1 cellular context compared by ENCODE assay signal in the genomic region with DNA sequence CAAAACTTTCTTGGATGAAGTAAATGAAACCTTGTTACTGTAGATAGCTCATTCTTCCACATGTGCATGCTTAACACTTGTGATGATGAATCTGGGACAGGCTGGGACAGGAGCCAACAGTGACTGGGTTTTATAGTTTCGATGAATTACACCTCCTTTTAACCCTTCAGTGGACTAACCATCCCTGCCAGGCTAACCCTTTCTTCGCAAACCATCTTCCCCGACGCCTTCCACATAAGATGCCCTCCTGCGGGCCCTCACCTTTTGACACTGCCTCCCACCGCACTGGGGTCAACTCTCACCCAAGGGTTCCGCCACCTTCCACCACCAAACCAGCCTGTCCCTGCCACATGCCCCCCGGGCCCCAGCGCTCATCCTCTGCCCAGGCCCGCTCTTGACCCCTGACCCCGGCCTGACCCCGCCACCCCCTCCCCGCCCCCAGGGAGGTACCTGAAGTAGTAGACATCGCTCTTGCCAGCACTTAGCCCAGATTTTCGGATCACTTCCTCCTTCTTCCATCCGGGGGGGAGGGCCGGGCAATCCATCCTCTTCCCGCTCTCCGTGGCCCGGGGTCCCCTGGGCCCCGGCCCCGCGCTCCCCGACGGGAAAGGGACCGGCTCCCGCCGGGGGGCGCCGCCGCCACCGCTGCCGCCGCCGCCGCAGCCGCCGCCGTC.
TF ChIP-seq lines count a peak whose summit lies in the region.

No MANE protein-coding gene starts in this region.

TF ChIP-seq in GM23338, 12 proteins besides CTCF, POLR2A, EP300 and RAD21:
- TF ChIP-seq, protein P1, sequence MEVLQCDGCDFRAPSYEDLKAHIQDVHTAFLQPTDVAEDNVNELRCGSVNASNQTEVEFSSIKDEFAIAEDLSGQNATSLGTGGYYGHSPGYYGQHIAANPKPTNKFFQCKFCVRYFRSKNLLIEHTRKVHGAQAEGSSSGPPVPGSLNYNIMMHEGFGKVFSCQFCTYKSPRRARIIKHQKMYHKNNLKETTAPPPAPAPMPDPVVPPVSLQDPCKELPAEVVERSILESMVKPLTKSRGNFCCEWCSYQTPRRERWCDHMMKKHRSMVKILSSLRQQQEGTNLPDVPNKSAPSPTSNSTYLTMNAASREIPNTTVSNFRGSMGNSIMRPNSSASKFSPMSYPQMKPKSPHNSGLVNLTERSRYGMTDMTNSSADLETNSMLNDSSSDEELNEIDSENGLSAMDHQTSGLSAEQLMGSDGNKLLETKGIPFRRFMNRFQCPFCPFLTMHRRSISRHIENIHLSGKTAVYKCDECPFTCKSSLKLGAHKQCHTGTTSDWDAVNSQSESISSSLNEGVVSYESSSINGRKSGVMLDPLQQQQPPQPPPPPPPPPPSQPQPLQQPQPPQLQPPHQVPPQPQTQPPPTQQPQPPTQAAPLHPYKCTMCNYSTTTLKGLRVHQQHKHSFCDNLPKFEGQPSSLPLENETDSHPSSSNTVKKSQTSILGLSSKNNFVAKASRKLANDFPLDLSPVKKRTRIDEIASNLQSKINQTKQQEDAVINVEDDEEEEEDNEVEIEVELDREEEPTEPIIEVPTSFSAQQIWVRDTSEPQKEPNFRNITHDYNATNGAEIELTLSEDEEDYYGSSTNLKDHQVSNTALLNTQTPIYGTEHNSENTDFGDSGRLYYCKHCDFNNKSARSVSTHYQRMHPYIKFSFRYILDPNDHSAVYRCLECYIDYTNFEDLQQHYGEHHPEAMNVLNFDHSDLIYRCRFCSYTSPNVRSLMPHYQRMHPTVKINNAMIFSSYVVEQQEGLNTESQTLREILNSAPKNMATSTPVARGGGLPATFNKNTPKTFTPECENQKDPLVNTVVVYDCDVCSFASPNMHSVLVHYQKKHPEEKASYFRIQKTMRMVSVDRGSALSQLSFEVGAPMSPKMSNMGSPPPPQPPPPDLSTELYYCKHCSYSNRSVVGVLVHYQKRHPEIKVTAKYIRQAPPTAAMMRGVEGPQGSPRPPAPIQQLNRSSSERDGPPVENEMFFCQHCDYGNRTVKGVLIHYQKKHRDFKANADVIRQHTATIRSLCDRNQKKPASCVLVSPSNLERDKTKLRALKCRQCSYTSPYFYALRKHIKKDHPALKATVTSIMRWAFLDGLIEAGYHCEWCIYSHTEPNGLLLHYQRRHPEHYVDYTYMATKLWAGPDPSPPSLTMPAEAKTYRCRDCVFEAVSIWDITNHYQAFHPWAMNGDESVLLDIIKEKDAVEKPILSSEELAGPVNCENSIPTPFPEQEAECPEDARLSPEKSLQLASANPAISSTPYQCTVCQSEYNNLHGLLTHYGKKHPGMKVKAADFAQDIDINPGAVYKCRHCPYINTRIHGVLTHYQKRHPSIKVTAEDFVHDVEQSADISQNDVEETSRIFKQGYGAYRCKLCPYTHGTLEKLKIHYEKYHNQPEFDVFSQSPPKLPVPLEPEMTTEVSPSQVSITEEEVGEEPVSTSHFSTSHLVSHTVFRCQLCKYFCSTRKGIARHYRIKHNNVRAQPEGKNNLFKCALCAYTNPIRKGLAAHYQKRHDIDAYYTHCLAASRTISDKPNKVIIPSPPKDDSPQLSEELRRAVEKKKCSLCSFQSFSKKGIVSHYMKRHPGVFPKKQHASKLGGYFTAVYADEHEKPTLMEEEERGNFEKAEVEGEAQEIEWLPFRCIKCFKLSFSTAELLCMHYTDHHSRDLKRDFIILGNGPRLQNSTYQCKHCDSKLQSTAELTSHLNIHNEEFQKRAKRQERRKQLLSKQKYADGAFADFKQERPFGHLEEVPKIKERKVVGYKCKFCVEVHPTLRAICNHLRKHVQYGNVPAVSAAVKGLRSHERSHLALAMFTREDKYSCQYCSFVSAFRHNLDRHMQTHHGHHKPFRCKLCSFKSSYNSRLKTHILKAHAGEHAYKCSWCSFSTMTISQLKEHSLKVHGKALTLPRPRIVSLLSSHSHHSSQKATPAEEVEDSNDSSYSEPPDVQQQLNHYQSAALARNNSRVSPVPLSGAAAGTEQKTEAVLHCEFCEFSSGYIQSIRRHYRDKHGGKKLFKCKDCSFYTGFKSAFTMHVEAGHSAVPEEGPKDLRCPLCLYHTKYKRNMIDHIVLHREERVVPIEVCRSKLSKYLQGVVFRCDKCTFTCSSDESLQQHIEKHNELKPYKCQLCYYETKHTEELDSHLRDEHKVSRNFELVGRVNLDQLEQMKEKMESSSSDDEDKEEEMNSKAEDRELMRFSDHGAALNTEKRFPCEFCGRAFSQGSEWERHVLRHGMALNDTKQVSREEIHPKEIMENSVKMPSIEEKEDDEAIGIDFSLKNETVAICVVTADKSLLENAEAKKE (CRISPR knock-in tag; IDR thresholded peaks at IDR 0.05) = no peak
- TF ChIP-seq EZH2phosphoT487 (IDR thresholded peaks at IDR 0.05; ENCODE audit: unreplicated experiment) (no peak), NANOG (IDR thresholded peaks at IDR 0.05; ENCODE audit: borderline replicate concordance) (no peak), STAT1 (IDR thresholded peaks at IDR 0.05; ENCODE audit: unreplicated experiment) (no peak), POLR2AphosphoS5 (IDR thresholded peaks at IDR 0.05; ENCODE audit: low read depth) (no peak), CREB1 (CRISPR knock-in tag; IDR thresholded peaks at IDR 0.05; ENCODE audit: low read depth) (no peak), ZNF114 (CRISPR knock-in tag; IDR thresholded peaks at IDR 0.05) (no peak), EZH2 (IDR thresholded peaks at IDR 0.05; ENCODE audit: low read depth, unreplicated experiment) (no peak), JUNB (IDR thresholded peaks at IDR 0.05; ENCODE audit: unreplicated experiment) (no peak), ZNF331 (CRISPR knock-in tag; IDR thresholded peaks at IDR 0.05; ENCODE audit: low read depth) (no peak)
- TF ChIP-seq, protein P2, sequence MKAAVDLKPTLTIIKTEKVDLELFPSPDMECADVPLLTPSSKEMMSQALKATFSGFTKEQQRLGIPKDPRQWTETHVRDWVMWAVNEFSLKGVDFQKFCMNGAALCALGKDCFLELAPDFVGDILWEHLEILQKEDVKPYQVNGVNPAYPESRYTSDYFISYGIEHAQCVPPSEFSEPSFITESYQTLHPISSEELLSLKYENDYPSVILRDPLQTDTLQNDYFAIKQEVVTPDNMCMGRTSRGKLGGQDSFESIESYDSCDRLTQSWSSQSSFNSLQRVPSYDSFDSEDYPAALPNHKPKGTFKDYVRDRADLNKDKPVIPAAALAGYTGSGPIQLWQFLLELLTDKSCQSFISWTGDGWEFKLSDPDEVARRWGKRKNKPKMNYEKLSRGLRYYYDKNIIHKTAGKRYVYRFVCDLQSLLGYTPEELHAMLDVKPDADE (IDR thresholded peaks at IDR 0.05) = no peak
- TF ChIP-seq, protein P3, sequence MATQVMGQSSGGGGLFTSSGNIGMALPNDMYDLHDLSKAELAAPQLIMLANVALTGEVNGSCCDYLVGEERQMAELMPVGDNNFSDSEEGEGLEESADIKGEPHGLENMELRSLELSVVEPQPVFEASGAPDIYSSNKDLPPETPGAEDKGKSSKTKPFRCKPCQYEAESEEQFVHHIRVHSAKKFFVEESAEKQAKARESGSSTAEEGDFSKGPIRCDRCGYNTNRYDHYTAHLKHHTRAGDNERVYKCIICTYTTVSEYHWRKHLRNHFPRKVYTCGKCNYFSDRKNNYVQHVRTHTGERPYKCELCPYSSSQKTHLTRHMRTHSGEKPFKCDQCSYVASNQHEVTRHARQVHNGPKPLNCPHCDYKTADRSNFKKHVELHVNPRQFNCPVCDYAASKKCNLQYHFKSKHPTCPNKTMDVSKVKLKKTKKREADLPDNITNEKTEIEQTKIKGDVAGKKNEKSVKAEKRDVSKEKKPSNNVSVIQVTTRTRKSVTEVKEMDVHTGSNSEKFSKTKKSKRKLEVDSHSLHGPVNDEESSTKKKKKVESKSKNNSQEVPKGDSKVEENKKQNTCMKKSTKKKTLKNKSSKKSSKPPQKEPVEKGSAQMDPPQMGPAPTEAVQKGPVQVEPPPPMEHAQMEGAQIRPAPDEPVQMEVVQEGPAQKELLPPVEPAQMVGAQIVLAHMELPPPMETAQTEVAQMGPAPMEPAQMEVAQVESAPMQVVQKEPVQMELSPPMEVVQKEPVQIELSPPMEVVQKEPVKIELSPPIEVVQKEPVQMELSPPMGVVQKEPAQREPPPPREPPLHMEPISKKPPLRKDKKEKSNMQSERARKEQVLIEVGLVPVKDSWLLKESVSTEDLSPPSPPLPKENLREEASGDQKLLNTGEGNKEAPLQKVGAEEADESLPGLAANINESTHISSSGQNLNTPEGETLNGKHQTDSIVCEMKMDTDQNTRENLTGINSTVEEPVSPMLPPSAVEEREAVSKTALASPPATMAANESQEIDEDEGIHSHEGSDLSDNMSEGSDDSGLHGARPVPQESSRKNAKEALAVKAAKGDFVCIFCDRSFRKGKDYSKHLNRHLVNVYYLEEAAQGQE (IDR thresholded peaks at IDR 0.05; ENCODE audit: unreplicated experiment) = no peak
TF ChIP-seq in GM23338: peak in this region for 0.
